In the genomic region with DNA sequence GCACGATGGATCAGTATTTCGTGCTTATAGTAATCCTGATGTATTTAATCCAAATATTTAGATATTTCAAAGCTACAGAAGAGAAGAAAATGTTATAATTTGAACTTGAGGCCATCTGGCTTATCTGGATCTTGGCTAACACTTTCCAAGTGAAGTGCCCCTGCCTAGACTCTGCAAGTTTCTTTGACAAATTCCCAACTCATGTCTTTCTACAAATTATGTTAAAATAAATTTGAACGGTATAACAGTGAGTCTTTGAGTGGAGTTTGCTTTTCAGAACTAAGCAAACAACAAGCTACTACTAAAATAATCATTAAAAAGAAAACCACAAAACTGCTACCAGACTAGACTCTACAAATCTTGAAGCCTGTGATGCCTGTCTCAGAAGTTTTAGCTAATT, we compare ENCODE assay signal across 33 cellular contexts.
"Had no signal": no experiment of that assay in that cellular context is flagged by ENCODE, and none has a peak within 500 bp of the region (broad histone marks: within the 10 kb centered on the region; RNA-seq: fewer than 3 reads in every experiment).

No MANE protein-coding gene starts in this region.

- H3K27ac ChIP-seq: adrenal gland, body of pancreas, esophagus muscularis mucosa, foreskin keratinocyte, gastrocnemius medialis, heart left ventricle, VCaP had no signal

- H3K36me3 ChIP-seq: adrenal gland, esophagus muscularis mucosa, gastrocnemius medialis, heart left ventricle had no signal

- H3K9me3 ChIP-seq: adrenal gland, body of pancreas, esophagus muscularis mucosa, gastrocnemius medialis had no signal

- H3K4me3 Mint-ChIP-seq: activated CD4-positive, alpha-beta T cell treated with anti-CD3 and anti-CD28 coated beads, Interleukin-2, amount 10 ng/mL, durations not matched to agents 7 days and 5 days; activated CD8-positive, alpha-beta T cell treated with anti-CD3 and anti-CD28 coated beads for 36 hours; activated naive CD4-positive, alpha-beta T cell treated with anti-CD3 and anti-CD28 coated beads for 36 hours; activated naive CD4-positive, alpha-beta T cell treated with anti-CD3 and anti-CD28 coated beads, Interleukin-2, amount 50 U/mL, for 24 hours; activated naive CD8-positive, alpha-beta T cell treated with anti-CD3 and anti-CD28 coated beads for 36 hours; activated naive CD8-positive, alpha-beta T cell treated with anti-CD3 and anti-CD28 coated beads, Interleukin-2, amount 50 U/mL, for 24 hours; activated T-helper 1 cell treated with anti-CD3 and anti-CD28 coated beads, Interleukin-12 subunit alpha, Interleukin-12 subunit beta, Interleukin-2, Interleukin-4 antibody, amounts not matched to agents 30 ng/mL and 10 ng/mL and 1 ng/mL, durations not matched to agents 14 hours and 24 hours and 36 hours; effector memory CD8-positive, alpha-beta T cell; WTC11 had no signal

- H3K27ac Mint-ChIP-seq: activated CD4-positive, alpha-beta T cell treated with anti-CD3 and anti-CD28 coated beads, Interleukin-2, amount 10 ng/mL, durations not matched to agents 7 days and 5 days; activated CD8-positive, alpha-beta T cell treated with anti-CD3 and anti-CD28 coated beads for 36 hours; activated naive CD4-positive, alpha-beta T cell treated with anti-CD3 and anti-CD28 coated beads for 36 hours; activated naive CD4-positive, alpha-beta T cell treated with anti-CD3 and anti-CD28 coated beads, Interleukin-2, amount 50 U/mL, for 24 hours; activated naive CD8-positive, alpha-beta T cell treated with anti-CD3 and anti-CD28 coated beads for 36 hours; activated naive CD8-positive, alpha-beta T cell treated with anti-CD3 and anti-CD28 coated beads, Interleukin-2, amount 50 U/mL, for 24 hours; activated T-helper 1 cell treated with anti-CD3 and anti-CD28 coated beads, Interleukin-12 subunit alpha, Interleukin-12 subunit beta, Interleukin-2, Interleukin-4 antibody, amounts not matched to agents 30 ng/mL and 10 ng/mL and 1 ng/mL, durations not matched to agents 14 hours and 24 hours and 36 hours; activated T-helper 2 cell treated with anti-CD3 and anti-CD28 coated beads, Interferon-gamma antibody, Interleukin-2, Interleukin-4, amounts not matched to agents 10 μg/mL and 5 μg/mL and 100 μg/mL, durations not matched to agents 14 hours and 24 hours and 36 hours; effector memory CD8-positive, alpha-beta T cell; WTC11 had no signal

- ATAC-seq: activated CD8-positive, alpha-beta T cell treated with anti-CD3 and anti-CD28 coated beads for 36 hours; activated naive CD8-positive, alpha-beta T cell treated with anti-CD3 and anti-CD28 coated beads, Interleukin-2, amount 50 U/mL, for 24 hours; body of pancreas; effector memory CD8-positive, alpha-beta T cell; foreskin keratinocyte; gastrocnemius medialis; heart left ventricle; WTC11 had no signal

- H3K4me3 ChIP-seq: adrenal gland, body of pancreas, esophagus muscularis mucosa, gastrocnemius medialis, heart left ventricle had no signal

- DNase-seq: activated CD4-positive, alpha-beta T cell treated with anti-CD3 and anti-CD28 coated beads for 1 hour; activated CD4-positive, alpha-beta T cell treated with anti-CD3 and anti-CD28 coated beads for 4 hours; activated CD4-positive, alpha-beta T cell treated with anti-CD3 and anti-CD28 coated beads, Interleukin-2, amount 10 ng/mL, durations not matched to agents 7 days and 5 days; activated CD4-positive, alpha-beta T cell treated with anti-CD3 and anti-CD28 coated beads, Interleukin-2, amount 50 U/mL, for 48 hours; activated CD8-positive, alpha-beta memory T cell treated with anti-CD3 and anti-CD28 coated beads for 24 hours; activated CD8-positive, alpha-beta T cell treated with anti-CD3 and anti-CD28 coated beads for 36 hours; activated effector memory CD4-positive, alpha-beta T cell treated with anti-CD3 and anti-CD28 coated beads, Interleukin-2, amount 50 U/mL, for 16 hours; activated naive CD4-positive, alpha-beta T cell treated with anti-CD3 and anti-CD28 coated beads for 36 hours; activated naive CD8-positive, alpha-beta T cell treated with anti-CD3 and anti-CD28 coated beads for 36 hours; activated naive CD8-positive, alpha-beta T cell treated with anti-CD3 and anti-CD28 coated beads, Interleukin-2, amount 50 U/mL, for 24 hours; activated T-cell treated with anti-CD3 and anti-CD28 coated beads, Interleukin-2, amount 50 U/mL, for 1 hour; activated T-cell treated with anti-CD3 and anti-CD28 coated beads, Interleukin-2, amount 50 U/mL, for 48 hours; adrenal gland; amygdala; aorta; body of pancreas; caudate nucleus; cortex of kidney; dermis blood vessel endothelial cell; effector CD4-positive, alpha-beta T cell; effector memory CD8-positive, alpha-beta T cell; erythroblast; foreskin keratinocyte; gastrocnemius medialis; glutamatergic neuron; heart left ventricle; T-helper 2 cell had no signal

- H3K36me3 Mint-ChIP-seq: activated naive CD4-positive, alpha-beta T cell treated with anti-CD3 and anti-CD28 coated beads, Interleukin-2, amount 50 U/mL, for 24 hours; activated naive CD8-positive, alpha-beta T cell treated with anti-CD3 and anti-CD28 coated beads for 36 hours; WTC11 had no signal

- H3K9me3 Mint-ChIP-seq: activated CD4-positive, alpha-beta T cell treated with anti-CD3 and anti-CD28 coated beads, Interleukin-2, amount 10 ng/mL, durations not matched to agents 7 days and 5 days; activated CD8-positive, alpha-beta T cell treated with anti-CD3 and anti-CD28 coated beads for 36 hours; activated naive CD4-positive, alpha-beta T cell treated with anti-CD3 and anti-CD28 coated beads for 36 hours; activated naive CD8-positive, alpha-beta T cell treated with anti-CD3 and anti-CD28 coated beads for 36 hours; activated naive CD8-positive, alpha-beta T cell treated with anti-CD3 and anti-CD28 coated beads, Interleukin-2, amount 50 U/mL, for 24 hours; WTC11 had no signal

- H3K4me1 ChIP-seq: adrenal gland, esophagus muscularis mucosa had no signal

- H3K27me3 Mint-ChIP-seq: activated CD4-positive, alpha-beta T cell treated with anti-CD3 and anti-CD28 coated beads, Interleukin-2, amount 10 ng/mL, durations not matched to agents 7 days and 5 days; activated CD8-positive, alpha-beta T cell treated with anti-CD3 and anti-CD28 coated beads for 36 hours; activated naive CD4-positive, alpha-beta T cell treated with anti-CD3 and anti-CD28 coated beads, Interleukin-2, amount 50 U/mL, for 24 hours; activated naive CD8-positive, alpha-beta T cell treated with anti-CD3 and anti-CD28 coated beads for 36 hours; activated naive CD8-positive, alpha-beta T cell treated with anti-CD3 and anti-CD28 coated beads, Interleukin-2, amount 50 U/mL, for 24 hours; effector memory CD8-positive, alpha-beta T cell had no signal

- H3K27me3 ChIP-seq: adrenal gland, body of pancreas, esophagus muscularis mucosa, foreskin keratinocyte, gastrocnemius medialis, heart left ventricle had no signal

- H3K4me1 Mint-ChIP-seq: activated CD4-positive, alpha-beta T cell treated with anti-CD3 and anti-CD28 coated beads, Interleukin-2, amount 10 ng/mL, durations not matched to agents 7 days and 5 days; activated naive CD4-positive, alpha-beta T cell treated with anti-CD3 and anti-CD28 coated beads, Interleukin-2, amount 50 U/mL, for 24 hours; activated naive CD8-positive, alpha-beta T cell treated with anti-CD3 and anti-CD28 coated beads for 36 hours; activated naive CD8-positive, alpha-beta T cell treated with anti-CD3 and anti-CD28 coated beads, Interleukin-2, amount 50 U/mL, for 24 hours had no signal
